8 cellular contexts compared by ENCODE assay signal in the genomic region with DNA sequence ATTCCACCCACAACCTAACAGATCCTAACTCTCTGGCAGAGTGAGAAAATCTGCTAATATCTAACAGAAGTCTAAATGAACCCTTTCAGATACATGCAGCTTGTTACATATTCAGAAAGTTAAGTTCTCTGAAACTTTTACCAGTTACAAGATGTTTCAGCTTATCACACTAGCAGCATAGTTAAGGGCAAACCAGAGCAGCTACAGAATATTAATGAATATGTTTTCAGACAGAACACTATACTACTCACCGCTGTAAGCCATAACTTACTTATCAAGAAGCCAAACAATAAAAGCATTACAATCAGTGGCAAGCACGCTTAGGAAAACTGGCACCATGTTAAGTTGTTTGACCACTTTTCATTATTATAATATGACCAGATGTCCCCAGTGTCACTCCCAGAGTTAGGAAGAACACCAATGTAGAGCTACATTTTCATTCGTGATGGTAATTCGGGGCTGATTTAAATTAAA. TPM values are rescaled to one million over a fixed set of nuclear protein-coding genes. Genes with fewer than 3 reads are reported as not detected.
DNase-seq lines count a peak whose midpoint lies in the region; ATAC-seq and TF ChIP-seq lines count a peak whose summit lies in the region.

No MANE protein-coding gene starts in this region.

- peaks cover 96% of the 10 kb centered on the region for H3K79me2 ChIP-seq in DOHH2 (ENCODE audit: control insufficient read depth, low read length)
- peaks cover 95% of the 10 kb centered on the region for H3K79me2 ChIP-seq in OCI-LY7 (ENCODE audit: insufficient read depth, low read depth, low read length)
- H3K79me2 ChIP-seq in trophoblast cell (ENCODE audit: control insufficient read depth, insufficient read depth, low read length, poor library complexity), result peaks cover 26% of the 10 kb centered on the region

- H3K79me1 ChIP-seq in trophoblast cell (ENCODE audit: low read length), result peaks cover 20% of the 10 kb centered on the region

- peaks cover 73% of the 10 kb centered on the region for H3K36me3 ChIP-seq in DOHH2 (ENCODE audit: control insufficient read depth, low read length)
- H3K36me3 ChIP-seq in OCI-LY7 (ENCODE audit: insufficient read depth, low read length), result peaks cover 57% of the 10 kb centered on the region
- peaks cover 0 to 2% of the 10 kb centered on the region in 2 experiments for H3K36me3 ChIP-seq in trophoblast cell (ENCODE audit: control insufficient read depth in 1 of 2, insufficient read depth in 2 of 2, low read length in 2 of 2)

- intact Hi-C loops in OCI-LY7 (cut with micrococcal nuclease; ENCODE audit: unreplicated experiment), result loop anchor here (5.0 kb wide), 2 partner anchors 147 to 578 kb away; no protein-coding TSS in a partner anchor

- no peak overlapping the region for H3K14ac ChIP-seq in trophoblast cell (ENCODE audit: low read length)

- H4K91ac ChIP-seq in trophoblast cell (ENCODE audit: low read depth, low read length), result no peak overlapping the region

- peaks cover 26% of the 10 kb centered on the region for H3F3A ChIP-seq in DOHH2 (ENCODE audit: control insufficient read depth, insufficient read depth)

- H4K8ac ChIP-seq in trophoblast cell (ENCODE audit: low read depth, low read length), result no peak overlapping the region

- no peak overlapping the region for H4K12ac ChIP-seq in trophoblast cell (ENCODE audit: low read depth, low read length)

- H3K9me2 ChIP-seq in DOHH2 (replicated peaks; ENCODE audit: control insufficient read depth, low read length), result no peaks in the 10 kb centered on the region
- H3K9me2 ChIP-seq in OCI-LY7 (ENCODE audit: insufficient read depth, low read length), result no peaks in the 10 kb centered on the region

- H2BK120ac ChIP-seq in trophoblast cell (ENCODE audit: insufficient read depth, low read length, poor library complexity), result no peak overlapping the region

- H2BK5ac ChIP-seq in trophoblast cell (ENCODE audit: low read depth, low read length, poor library complexity), result no peak overlapping the region

- H3K4ac ChIP-seq in trophoblast cell (ENCODE audit: low read depth, low read length), result peak overlapping the region; percentile 86

- CTCF ChIA-PET in OCI-LY7 (lab: Charles Lee; ENCODE audit: unreplicated experiment), result no interaction called here

- no peak overlapping the region for H3K18ac ChIP-seq in trophoblast cell (ENCODE audit: low read length)

- H3K9me3 ChIP-seq in DOHH2 (ENCODE audit: control insufficient read depth, insufficient read depth, low read length) (no peaks in the 10 kb centered on the region), OCI-LY7 (ENCODE audit: low read length) (no peaks in the 10 kb centered on the region), trophoblast cell (ENCODE audit: insufficient read depth, low read depth, low read length) (no peaks in the 10 kb centered on the region)

- H4K20me1 ChIP-seq in DOHH2 (ENCODE audit: control insufficient read depth, insufficient read depth, low read depth, low read length) (peaks cover 24% of the 10 kb centered on the region), OCI-LY7 (ENCODE audit: insufficient read depth, low read length) (peaks cover 51% of the 10 kb centered on the region)

- TF ChIP-seq POLR2A in erythroblast (IDR thresholded peaks at IDR 0.05; ENCODE audit: low read length), result no peak

- WGBS in trophoblast cell (ENCODE audit: extremely low coverage, insufficient coverage, insufficient read length), result no CpG with 5 or more reads among the region's 4 CpGs

- POLR2A ChIA-PET in OCI-LY7 (lab: Charles Lee), result interaction anchor here (0.6 to 7.0 kb wide), 16 partner anchors 9 to 159 kb away, joined by 3 to 68 read pairs (median 4); no protein-coding TSS in a partner anchor

- DNase-seq in OCI-LY7 (ENCODE audit: low spot score), result no peak
- peak; percentile 23 to 38 for DNase-seq in erythroblast (lab: John Stamatoyannopoulos, UW)
- DNase-seq in trophoblast cell, result no peak
- no peak for DNase-seq in amygdala (lab: John Stamatoyannopoulos, UW)
- DNase-seq in DMS53 treated with DMSO at 0.1 percent for 48 hours (lab: John Stamatoyannopoulos, UW; ENCODE audit: unreplicated experiment), result no peak
- no peak for DNase-seq in GM13977 (ENCODE audit: low spot score)

- H2AFZ ChIP-seq in OCI-LY7 (ENCODE audit: low read length) (no peak overlapping the region), trophoblast cell (ENCODE audit: insufficient read depth, low read length, poor library complexity) (no peak overlapping the region)

- in situ Hi-C loops in GM13977 (cut with MboI; ENCODE audit: low pct_unique_long_range_greater_than_20kb, low sequenced_read_pairs, unreplicated experiment), result no loop called here

- peak overlapping the region; percentile 90 for H3K4me2 ChIP-seq in DOHH2 (ENCODE audit: low read length)
- H3K4me2 ChIP-seq in OCI-LY7 (ENCODE audit: low read length), result peak overlapping the region; percentile 85
- H3K4me2 ChIP-seq in trophoblast cell (ENCODE audit: low read length), result peak overlapping the region; percentile 71

- TF ChIP-seq CTCF in DOHH2 (IDR thresholded peaks at IDR 0.05; ENCODE audit: low read depth, low read length, poor library complexity, severe bottlenecking) (no peak), OCI-LY7 (conservative IDR thresholded peaks at IDR 0.05; ENCODE audit: low read length) (no peak), GM13977 (IDR thresholded peaks at IDR 0.05; ENCODE audit: extremely low read depth, insufficient read depth, missing control alignments) (no peak)

- H2AK5ac ChIP-seq in trophoblast cell (ENCODE audit: low read length), result no peak overlapping the region

- peaks cover 76% of the 10 kb centered on the region for H3K4me1 ChIP-seq in DOHH2 (ENCODE audit: control insufficient read depth, low read length)
- H3K4me1 ChIP-seq in OCI-LY7 (ENCODE audit: insufficient read depth, low read length, poor library complexity, severe bottlenecking), result peaks cover 61% of the 10 kb centered on the region
- peaks cover 2 to 10% of the 10 kb centered on the region in 2 experiments for H3K4me1 ChIP-seq in trophoblast cell (ENCODE audit: control insufficient read depth in 1 of 2, insufficient read depth in 2 of 2, low read length in 2 of 2)

- no peak for ATAC-seq in HG03520 (IDR thresholded peaks at IDR 0.05; ENCODE audit: unreplicated experiment)

- no TSS peak for BruUV-seq in OCI-LY7 (replicated peaks; lab: Mats Ljungman, UMichigan)

- no peak overlapping the region for H2BK12ac ChIP-seq in trophoblast cell (ENCODE audit: low read length)

- no peaks in the 10 kb centered on the region for H3K27me3 ChIP-seq in DOHH2 (ENCODE audit: control insufficient read depth, low read length)
- H3K27me3 ChIP-seq in trophoblast cell (ENCODE audit: insufficient read depth, low read length), result no peaks in the 10 kb centered on the region

- no peak overlapping the region for H3K27ac ChIP-seq in DOHH2 (ENCODE audit: low read depth, low read length)
- peak overlapping the region; percentile 64 for H3K27ac ChIP-seq in OCI-LY7 (ENCODE audit: low read depth, low read length, poor library complexity, severe bottlenecking)
- no peak overlapping the region for H3K27ac ChIP-seq in trophoblast cell (ENCODE audit: low read depth, low read length)

- H3K9ac ChIP-seq in trophoblast cell (ENCODE audit: low read length), result no peak overlapping the region

- H3K23ac ChIP-seq in trophoblast cell (ENCODE audit: low read length), result no peak overlapping the region

- H3K4me3 ChIP-seq in DOHH2 (ENCODE audit: low read length) (peak overlapping the region; percentile 98), OCI-LY7 (ENCODE audit: low read depth, low read length, poor library complexity, severe bottlenecking) (peak overlapping the region; percentile 94), trophoblast cell (ENCODE audit: low read depth, low read length) (no peak overlapping the region)

RNA-seq across cellular contexts. Expression of gene ITGB1, which starts 2.7 kb away (rescaled TPM):
- total RNA-seq in OCI-LY7 (2014; rRNA removed; shearing (Covaris generic)), result 165 and 179 TPM in 2 replicates
- 167 and 199 TPM in 2 replicates for total RNA-seq in OCI-LY7 (2022)
- 787 and 808 TPM in 2 replicates for polyA plus RNA-seq in trophoblast cell (2013)

Comparison
In these comparisons a context has a peak if more than half of its experiments do, and no peak if none do; other contexts are left out.
1. DNase-seq: peak in erythroblast (2 of 2); none in OCI-LY7 (single experiment), trophoblast cell (0 of 2), amygdala (0 of 56), DMS53 treated with DMSO at 0.1 percent for 48 hours (single experiment) and GM13977 (single experiment).
2. Peak in every context shown above with its lines, with median percentiles within 50 percentile points of each other: H3K4me2 ChIP-seq.